In the genomic region with DNA sequence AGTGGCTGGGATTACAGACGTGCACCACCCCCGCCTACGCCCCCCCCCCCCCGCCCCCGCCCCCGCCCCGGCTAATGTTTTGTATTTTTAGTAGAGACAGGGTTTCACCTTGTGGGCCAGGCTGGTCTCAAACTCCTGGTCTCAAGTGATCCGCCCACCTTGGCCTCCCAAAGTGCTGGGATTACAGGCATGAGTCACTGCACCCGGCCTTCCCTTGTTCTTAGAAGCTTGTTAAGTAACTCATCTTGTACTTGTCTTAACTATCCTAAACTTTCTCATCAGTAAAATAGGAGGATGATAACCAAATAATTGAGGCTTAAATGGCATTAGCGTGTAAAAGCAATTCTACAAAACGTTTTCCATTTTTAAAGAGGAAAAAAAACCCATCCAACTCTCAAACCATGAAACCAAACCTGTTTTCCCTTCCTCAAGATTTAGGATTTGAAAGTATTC, we compare ENCODE assay signal across 1 cellular context.
TF ChIP-seq lines count a peak whose summit lies in the region.

No MANE protein-coding gene starts in this region.

TF ChIP-seq in HCT116, 20 proteins besides CTCF, POLR2A, EP300 and RAD21 (continued from another document):
- TF ChIP-seq, protein P1, sequence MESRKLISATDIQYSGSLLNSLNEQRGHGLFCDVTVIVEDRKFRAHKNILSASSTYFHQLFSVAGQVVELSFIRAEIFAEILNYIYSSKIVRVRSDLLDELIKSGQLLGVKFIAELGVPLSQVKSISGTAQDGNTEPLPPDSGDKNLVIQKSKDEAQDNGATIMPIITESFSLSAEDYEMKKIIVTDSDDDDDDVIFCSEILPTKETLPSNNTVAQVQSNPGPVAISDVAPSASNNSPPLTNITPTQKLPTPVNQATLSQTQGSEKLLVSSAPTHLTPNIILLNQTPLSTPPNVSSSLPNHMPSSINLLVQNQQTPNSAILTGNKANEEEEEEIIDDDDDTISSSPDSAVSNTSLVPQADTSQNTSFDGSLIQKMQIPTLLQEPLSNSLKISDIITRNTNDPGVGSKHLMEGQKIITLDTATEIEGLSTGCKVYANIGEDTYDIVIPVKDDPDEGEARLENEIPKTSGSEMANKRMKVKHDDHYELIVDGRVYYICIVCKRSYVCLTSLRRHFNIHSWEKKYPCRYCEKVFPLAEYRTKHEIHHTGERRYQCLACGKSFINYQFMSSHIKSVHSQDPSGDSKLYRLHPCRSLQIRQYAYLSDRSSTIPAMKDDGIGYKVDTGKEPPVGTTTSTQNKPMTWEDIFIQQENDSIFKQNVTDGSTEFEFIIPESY (IDR thresholded peaks at IDR 0.05; ENCODE audit: extremely low read depth, insufficient replicate concordance, low read length): no peak
- no peak for TF ChIP-seq EZH2 (IDR thresholded peaks at IDR 0.05)
